26 cellular contexts compared by ENCODE assay signal in the genomic region with DNA sequence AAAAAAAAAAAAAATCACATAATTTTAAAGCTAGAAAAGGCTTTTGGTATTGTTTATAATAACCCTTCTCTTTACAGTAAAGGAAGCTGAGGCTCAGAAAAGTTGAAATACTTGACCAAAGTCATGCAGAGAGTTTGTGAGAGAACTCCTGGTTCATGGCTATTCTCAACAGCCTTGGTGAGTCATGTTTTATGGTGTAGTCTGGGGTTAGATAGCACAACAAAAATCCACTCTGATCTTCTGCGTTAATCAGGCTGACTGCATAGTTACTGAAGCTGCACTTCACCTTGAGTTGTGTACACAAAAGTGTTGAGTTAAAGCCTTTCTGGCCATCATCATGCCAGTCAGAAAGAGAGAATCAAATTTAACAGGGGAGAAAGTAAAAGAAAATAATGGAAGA. TPM values are rescaled to one million over a fixed set of nuclear protein-coding genes. Genes with fewer than 3 reads are reported as not detected.
"Had no signal": no experiment of that assay in that cellular context is flagged by ENCODE, and none has a peak within 500 bp of the region (broad histone marks: within the 10 kb centered on the region; RNA-seq: fewer than 3 reads in every experiment).

No MANE protein-coding gene starts in this region.

- H3K27ac ChIP-seq: breast epithelium, dorsolateral prefrontal cortex, left ventricle myocardium inferior, neutrophil, ovary, prostate gland, right atrium auricular region, stomach, suprapubic skin, transverse colon, WERI-Rb-1 had no signal

- DNase-seq: activated CD4-positive, alpha-beta T cell treated with anti-CD3 and anti-CD28 coated beads, Interleukin-2, amount 10 ng/mL, durations not matched to agents 7 days and 5 days; activated CD4-positive, CD25-positive, alpha-beta regulatory T cell treated with anti-CD3 and anti-CD28 coated beads, Interleukin-2, amount 50 U/mL, for 72 hours; activated CD8-positive, alpha-beta T cell treated with anti-CD3 and anti-CD28 coated beads, Interleukin-2, amount 10 ng/mL, durations not matched to agents 7 days and 5 days; activated gamma-delta T cell; dorsolateral prefrontal cortex; effector memory CD8-positive, alpha-beta T cell; foreskin melanocyte; kidney glomerular epithelial cell; left ventricle myocardium inferior; midbrain; ovary; stimulated activated CD4-positive, alpha-beta T cell treated with anti-CD3 and anti-CD28 coated beads, Interleukin-4, amount 100 ng/mL, for 24 hours; stomach; transverse colon; WERI-Rb-1 had no signal

- ATAC-seq: activated CD8-positive, alpha-beta T cell treated with anti-CD3 and anti-CD28 coated beads, Interleukin-2, amount 10 ng/mL, durations not matched to agents 7 days and 5 days; effector memory CD8-positive, alpha-beta T cell; esophagus mucosa; natural killer cell treated with Interleukin-12 subunit alpha and Interleukin-12 subunit beta and Interleukin-15 and Interleukin-18, amount 100 ng/mL, for 72 hours had no signal

- H3K4me3 ChIP-seq: breast epithelium, dorsolateral prefrontal cortex, left ventricle myocardium inferior, ovary, prostate gland, right atrium auricular region, stomach, suprapubic skin, transverse colon had no signal

- H3K36me3 ChIP-seq: breast epithelium, left ventricle myocardium inferior, neutrophil, ovary, prostate gland, right atrium auricular region, stomach, suprapubic skin, transverse colon, WERI-Rb-1 had no signal

- H3K27me3 ChIP-seq: breast epithelium, ovary, right atrium auricular region, stomach, suprapubic skin, transverse colon had no signal

- H3K4me1 ChIP-seq: breast epithelium, left ventricle myocardium inferior, prostate gland, right atrium auricular region, stomach, suprapubic skin, transverse colon had no signal

- H3K9me3 ChIP-seq: breast epithelium, left ventricle myocardium inferior, neutrophil, ovary, prostate gland, right atrium auricular region, stomach, suprapubic skin, transverse colon had no signal

RNA-seq across cellular contexts. Expression of gene SFRP2, which starts 19.3 kb away (rescaled TPM):
- total RNA-seq: activated CD4-positive, alpha-beta T cell treated with anti-CD3 and anti-CD28 coated beads, Interleukin-2, amount 10 ng/mL, durations not matched to agents 7 days and 5 days; activated CD8-positive, alpha-beta T cell treated with anti-CD3 and anti-CD28 coated beads, Interleukin-2, amount 10 ng/mL, durations not matched to agents 7 days and 5 days; activated T-helper 1 cell treated with anti-CD3 and anti-CD28 coated beads, Interleukin-12 subunit alpha, Interleukin-12 subunit beta, Interleukin-2, Interleukin-4 antibody, amounts not matched to agents 30 ng/mL and 10 ng/mL and 1 ng/mL, durations not matched to agents 14 hours and 24 hours and 36 hours; endothelial cell of umbilical vein; lung microvascular endothelial cell; natural killer cell treated with Interleukin-12 subunit alpha and Interleukin-12 subunit beta and Interleukin-15 and Interleukin-18, amount 100 ng/mL, for 72 hours; T-helper 2 cell treated with Interferon-gamma antibody and Interleukin-4, amounts not matched to agents 100 ng/mL and 5 ng/mL, for 36 hours had no signal

RNA-seq across cellular contexts. Expression of gene RNF175, which starts 48.4 kb away (rescaled TPM):
- total RNA-seq: activated CD4-positive, alpha-beta T cell treated with anti-CD3 and anti-CD28 coated beads, Interleukin-2, amount 10 ng/mL, durations not matched to agents 7 days and 5 days; activated CD8-positive, alpha-beta T cell treated with anti-CD3 and anti-CD28 coated beads, Interleukin-2, amount 10 ng/mL, durations not matched to agents 7 days and 5 days; activated T-helper 1 cell treated with anti-CD3 and anti-CD28 coated beads, Interleukin-12 subunit alpha, Interleukin-12 subunit beta, Interleukin-2, Interleukin-4 antibody, amounts not matched to agents 30 ng/mL and 10 ng/mL and 1 ng/mL, durations not matched to agents 14 hours and 24 hours and 36 hours; endothelial cell of umbilical vein; esophagus mucosa; natural killer cell treated with Interleukin-12 subunit alpha and Interleukin-12 subunit beta and Interleukin-15 and Interleukin-18, amount 100 ng/mL, for 72 hours; ovary; suprapubic skin; T-helper 2 cell treated with Interferon-gamma antibody and Interleukin-4, amounts not matched to agents 100 ng/mL and 5 ng/mL, for 36 hours had no signal
- polyA plus RNA-seq: endothelial cell of umbilical vein, stomach had no signal
